Comparison of ENCODE assay signal across 1 cellular context in the genomic region with DNA sequence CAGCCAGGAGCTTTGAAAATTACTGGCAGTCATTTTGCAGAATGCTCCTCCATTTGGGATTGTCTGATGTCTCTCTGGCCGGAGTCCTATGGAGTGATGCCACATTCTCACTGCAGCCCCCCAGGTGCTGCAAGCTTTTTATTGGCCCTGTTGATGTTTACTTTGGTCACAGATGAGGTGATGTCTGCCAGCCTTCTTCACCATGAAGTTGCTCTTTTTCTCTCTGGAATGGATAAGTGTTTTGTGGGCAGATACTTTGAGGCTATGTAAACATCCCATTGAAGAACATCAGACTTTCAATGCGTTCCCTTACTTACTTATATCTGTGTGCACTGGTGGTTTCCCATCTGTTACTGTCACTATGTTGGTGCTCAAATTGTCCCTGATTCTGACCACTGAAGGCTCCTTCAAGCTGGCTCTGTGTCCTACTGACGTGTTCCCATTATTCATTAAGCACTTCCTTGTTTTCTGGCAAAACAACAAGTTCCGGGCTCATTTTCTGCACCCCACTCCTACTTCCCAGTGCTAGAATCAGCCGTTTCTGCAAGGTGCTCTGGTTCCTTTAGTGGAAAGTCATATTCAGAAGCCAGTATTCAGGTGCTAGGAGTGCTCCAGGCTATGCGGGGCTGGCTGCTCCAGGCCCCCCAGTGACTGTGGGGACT.
TF ChIP-seq lines count a peak whose summit lies in the region.

No MANE protein-coding gene starts in this region.

TF ChIP-seq in endothelial cell of umbilical vein, 7 proteins besides CTCF, POLR2A, EP300 and RAD21:
- TF ChIP-seq MYC (IDR thresholded peaks at IDR 0.05; ENCODE audit: low read depth, low read length) (no peak), FOS (IDR thresholded peaks at IDR 0.05; ENCODE audit: borderline replicate concordance, insufficient read depth, low read length) (peak; percentile 22)
